Comparison of ENCODE assay signal across 1 cellular context in the genomic region with DNA sequence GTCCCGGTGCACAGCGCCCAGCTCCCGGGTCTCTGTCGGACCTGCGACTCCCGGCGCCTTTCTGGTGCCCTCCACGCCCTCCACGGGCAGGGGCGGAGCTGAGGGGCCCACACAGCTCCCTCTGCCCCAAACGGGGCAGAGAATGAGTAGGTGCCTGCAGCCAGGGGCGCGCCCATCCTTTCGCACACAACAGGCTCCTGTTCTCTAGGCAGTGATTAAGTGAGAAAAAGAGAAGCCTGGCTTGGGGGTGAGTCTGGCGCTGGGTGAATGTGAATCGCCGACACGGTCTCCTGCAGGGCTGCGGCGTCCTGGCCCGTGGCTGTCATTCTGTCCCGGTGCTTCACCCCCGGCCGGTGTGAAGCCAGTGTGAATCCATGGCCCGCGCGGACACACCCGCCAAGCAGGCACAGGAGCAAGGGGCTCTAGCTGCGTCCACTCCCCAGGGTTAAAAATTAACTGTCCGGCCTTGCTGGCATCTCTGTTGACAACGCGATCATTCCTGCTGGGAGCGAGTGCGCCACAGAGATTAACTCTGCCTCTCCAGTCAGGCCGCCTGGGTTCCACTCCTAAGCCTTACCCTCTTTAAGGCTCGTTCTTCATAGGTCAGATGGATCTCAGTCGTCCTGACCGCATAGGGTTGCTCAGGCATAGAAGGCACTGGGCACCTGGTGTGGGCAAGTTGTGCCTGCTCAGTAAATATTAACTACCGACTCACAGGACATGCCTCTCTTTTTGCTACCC.
TF ChIP-seq lines count a peak whose summit lies in the region.

No MANE protein-coding gene starts in this region.

TF ChIP-seq in GM23338, 12 proteins besides CTCF, POLR2A, EP300 and RAD21 (continued from another document):
- TF ChIP-seq, protein P1, sequence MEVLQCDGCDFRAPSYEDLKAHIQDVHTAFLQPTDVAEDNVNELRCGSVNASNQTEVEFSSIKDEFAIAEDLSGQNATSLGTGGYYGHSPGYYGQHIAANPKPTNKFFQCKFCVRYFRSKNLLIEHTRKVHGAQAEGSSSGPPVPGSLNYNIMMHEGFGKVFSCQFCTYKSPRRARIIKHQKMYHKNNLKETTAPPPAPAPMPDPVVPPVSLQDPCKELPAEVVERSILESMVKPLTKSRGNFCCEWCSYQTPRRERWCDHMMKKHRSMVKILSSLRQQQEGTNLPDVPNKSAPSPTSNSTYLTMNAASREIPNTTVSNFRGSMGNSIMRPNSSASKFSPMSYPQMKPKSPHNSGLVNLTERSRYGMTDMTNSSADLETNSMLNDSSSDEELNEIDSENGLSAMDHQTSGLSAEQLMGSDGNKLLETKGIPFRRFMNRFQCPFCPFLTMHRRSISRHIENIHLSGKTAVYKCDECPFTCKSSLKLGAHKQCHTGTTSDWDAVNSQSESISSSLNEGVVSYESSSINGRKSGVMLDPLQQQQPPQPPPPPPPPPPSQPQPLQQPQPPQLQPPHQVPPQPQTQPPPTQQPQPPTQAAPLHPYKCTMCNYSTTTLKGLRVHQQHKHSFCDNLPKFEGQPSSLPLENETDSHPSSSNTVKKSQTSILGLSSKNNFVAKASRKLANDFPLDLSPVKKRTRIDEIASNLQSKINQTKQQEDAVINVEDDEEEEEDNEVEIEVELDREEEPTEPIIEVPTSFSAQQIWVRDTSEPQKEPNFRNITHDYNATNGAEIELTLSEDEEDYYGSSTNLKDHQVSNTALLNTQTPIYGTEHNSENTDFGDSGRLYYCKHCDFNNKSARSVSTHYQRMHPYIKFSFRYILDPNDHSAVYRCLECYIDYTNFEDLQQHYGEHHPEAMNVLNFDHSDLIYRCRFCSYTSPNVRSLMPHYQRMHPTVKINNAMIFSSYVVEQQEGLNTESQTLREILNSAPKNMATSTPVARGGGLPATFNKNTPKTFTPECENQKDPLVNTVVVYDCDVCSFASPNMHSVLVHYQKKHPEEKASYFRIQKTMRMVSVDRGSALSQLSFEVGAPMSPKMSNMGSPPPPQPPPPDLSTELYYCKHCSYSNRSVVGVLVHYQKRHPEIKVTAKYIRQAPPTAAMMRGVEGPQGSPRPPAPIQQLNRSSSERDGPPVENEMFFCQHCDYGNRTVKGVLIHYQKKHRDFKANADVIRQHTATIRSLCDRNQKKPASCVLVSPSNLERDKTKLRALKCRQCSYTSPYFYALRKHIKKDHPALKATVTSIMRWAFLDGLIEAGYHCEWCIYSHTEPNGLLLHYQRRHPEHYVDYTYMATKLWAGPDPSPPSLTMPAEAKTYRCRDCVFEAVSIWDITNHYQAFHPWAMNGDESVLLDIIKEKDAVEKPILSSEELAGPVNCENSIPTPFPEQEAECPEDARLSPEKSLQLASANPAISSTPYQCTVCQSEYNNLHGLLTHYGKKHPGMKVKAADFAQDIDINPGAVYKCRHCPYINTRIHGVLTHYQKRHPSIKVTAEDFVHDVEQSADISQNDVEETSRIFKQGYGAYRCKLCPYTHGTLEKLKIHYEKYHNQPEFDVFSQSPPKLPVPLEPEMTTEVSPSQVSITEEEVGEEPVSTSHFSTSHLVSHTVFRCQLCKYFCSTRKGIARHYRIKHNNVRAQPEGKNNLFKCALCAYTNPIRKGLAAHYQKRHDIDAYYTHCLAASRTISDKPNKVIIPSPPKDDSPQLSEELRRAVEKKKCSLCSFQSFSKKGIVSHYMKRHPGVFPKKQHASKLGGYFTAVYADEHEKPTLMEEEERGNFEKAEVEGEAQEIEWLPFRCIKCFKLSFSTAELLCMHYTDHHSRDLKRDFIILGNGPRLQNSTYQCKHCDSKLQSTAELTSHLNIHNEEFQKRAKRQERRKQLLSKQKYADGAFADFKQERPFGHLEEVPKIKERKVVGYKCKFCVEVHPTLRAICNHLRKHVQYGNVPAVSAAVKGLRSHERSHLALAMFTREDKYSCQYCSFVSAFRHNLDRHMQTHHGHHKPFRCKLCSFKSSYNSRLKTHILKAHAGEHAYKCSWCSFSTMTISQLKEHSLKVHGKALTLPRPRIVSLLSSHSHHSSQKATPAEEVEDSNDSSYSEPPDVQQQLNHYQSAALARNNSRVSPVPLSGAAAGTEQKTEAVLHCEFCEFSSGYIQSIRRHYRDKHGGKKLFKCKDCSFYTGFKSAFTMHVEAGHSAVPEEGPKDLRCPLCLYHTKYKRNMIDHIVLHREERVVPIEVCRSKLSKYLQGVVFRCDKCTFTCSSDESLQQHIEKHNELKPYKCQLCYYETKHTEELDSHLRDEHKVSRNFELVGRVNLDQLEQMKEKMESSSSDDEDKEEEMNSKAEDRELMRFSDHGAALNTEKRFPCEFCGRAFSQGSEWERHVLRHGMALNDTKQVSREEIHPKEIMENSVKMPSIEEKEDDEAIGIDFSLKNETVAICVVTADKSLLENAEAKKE (CRISPR knock-in tag; IDR thresholded peaks at IDR 0.05) = no peak
- TF ChIP-seq STAT1 (IDR thresholded peaks at IDR 0.05; ENCODE audit: unreplicated experiment) (no peak), JUNB (IDR thresholded peaks at IDR 0.05; ENCODE audit: unreplicated experiment) (no peak)
- TF ChIP-seq, protein P2, sequence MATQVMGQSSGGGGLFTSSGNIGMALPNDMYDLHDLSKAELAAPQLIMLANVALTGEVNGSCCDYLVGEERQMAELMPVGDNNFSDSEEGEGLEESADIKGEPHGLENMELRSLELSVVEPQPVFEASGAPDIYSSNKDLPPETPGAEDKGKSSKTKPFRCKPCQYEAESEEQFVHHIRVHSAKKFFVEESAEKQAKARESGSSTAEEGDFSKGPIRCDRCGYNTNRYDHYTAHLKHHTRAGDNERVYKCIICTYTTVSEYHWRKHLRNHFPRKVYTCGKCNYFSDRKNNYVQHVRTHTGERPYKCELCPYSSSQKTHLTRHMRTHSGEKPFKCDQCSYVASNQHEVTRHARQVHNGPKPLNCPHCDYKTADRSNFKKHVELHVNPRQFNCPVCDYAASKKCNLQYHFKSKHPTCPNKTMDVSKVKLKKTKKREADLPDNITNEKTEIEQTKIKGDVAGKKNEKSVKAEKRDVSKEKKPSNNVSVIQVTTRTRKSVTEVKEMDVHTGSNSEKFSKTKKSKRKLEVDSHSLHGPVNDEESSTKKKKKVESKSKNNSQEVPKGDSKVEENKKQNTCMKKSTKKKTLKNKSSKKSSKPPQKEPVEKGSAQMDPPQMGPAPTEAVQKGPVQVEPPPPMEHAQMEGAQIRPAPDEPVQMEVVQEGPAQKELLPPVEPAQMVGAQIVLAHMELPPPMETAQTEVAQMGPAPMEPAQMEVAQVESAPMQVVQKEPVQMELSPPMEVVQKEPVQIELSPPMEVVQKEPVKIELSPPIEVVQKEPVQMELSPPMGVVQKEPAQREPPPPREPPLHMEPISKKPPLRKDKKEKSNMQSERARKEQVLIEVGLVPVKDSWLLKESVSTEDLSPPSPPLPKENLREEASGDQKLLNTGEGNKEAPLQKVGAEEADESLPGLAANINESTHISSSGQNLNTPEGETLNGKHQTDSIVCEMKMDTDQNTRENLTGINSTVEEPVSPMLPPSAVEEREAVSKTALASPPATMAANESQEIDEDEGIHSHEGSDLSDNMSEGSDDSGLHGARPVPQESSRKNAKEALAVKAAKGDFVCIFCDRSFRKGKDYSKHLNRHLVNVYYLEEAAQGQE (IDR thresholded peaks at IDR 0.05; ENCODE audit: unreplicated experiment) = no peak
- TF ChIP-seq, protein P3, sequence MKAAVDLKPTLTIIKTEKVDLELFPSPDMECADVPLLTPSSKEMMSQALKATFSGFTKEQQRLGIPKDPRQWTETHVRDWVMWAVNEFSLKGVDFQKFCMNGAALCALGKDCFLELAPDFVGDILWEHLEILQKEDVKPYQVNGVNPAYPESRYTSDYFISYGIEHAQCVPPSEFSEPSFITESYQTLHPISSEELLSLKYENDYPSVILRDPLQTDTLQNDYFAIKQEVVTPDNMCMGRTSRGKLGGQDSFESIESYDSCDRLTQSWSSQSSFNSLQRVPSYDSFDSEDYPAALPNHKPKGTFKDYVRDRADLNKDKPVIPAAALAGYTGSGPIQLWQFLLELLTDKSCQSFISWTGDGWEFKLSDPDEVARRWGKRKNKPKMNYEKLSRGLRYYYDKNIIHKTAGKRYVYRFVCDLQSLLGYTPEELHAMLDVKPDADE (IDR thresholded peaks at IDR 0.05) = no peak
